ENCODE assay signal across 1 cellular context in the genomic region with DNA sequence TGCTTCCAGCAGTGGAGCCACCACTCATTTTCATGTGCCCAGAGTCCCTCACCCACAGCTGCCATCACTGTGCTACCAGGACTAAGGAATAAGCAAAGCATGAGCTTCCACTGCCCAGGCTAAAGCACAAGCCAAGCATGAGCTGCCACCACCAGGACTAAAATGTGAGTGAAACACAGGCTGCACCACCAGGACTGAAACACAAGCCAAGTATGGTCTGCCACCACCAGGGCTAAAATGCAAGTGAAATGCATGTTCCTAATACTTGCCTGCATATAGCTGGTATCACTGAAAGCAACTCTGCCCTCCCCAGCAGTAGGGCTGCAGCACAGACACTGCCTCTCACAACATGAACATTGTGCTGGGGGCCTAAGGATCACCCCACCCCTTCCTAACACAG.
TF ChIP-seq lines count a peak whose summit lies in the region.

No MANE protein-coding gene starts in this region.

TF ChIP-seq in HepG2, 621 proteins besides CTCF, POLR2A, EP300 and RAD21:
- TF ChIP-seq ZEB1 (IDR thresholded peaks at IDR 0.05; ENCODE audit: insufficient replicate concordance, low read depth) = no peak
- TF ChIP-seq NCOR1 (IDR thresholded peaks at IDR 0.05; ENCODE audit: borderline replicate concordance, low read length) = no peak
- TF ChIP-seq, protein P1, sequence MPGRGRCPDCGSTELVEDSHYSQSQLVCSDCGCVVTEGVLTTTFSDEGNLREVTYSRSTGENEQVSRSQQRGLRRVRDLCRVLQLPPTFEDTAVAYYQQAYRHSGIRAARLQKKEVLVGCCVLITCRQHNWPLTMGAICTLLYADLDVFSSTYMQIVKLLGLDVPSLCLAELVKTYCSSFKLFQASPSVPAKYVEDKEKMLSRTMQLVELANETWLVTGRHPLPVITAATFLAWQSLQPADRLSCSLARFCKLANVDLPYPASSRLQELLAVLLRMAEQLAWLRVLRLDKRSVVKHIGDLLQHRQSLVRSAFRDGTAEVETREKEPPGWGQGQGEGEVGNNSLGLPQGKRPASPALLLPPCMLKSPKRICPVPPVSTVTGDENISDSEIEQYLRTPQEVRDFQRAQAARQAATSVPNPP (CRISPR knock-in tag; IDR thresholded peaks at IDR 0.05) = no peak
- no peak for TF ChIP-seq AGO1 (IDR thresholded peaks at IDR 0.05; ENCODE audit: low read depth, low read length, poor library complexity, severe bottlenecking)
- TF ChIP-seq SYNCRIP (IDR thresholded peaks at IDR 0.05; ENCODE audit: insufficient read depth, low read depth, low read length) = no peak
- TF ChIP-seq ZNF292 (CRISPR knock-in tag; IDR thresholded peaks at IDR 0.05; ENCODE audit: borderline replicate concordance, low read depth) = no peak
- TF ChIP-seq REXO4 (CRISPR knock-in tag; IDR thresholded peaks at IDR 0.05; ENCODE audit: borderline replicate concordance) = no peak
- no peak for TF ChIP-seq HMGA1 (CRISPR knock-in tag; conservative IDR thresholded peaks at IDR 0.05)
- TF ChIP-seq GFI1 (CRISPR knock-in tag; IDR thresholded peaks at IDR 0.05; ENCODE audit: borderline replicate concordance) = 0 out of 2 replicates have a peak, but pooled peaks have one; percentile 23
- TF ChIP-seq KDM3A (CRISPR knock-in tag; IDR thresholded peaks at IDR 0.05; ENCODE audit: low read depth) = no peak
- peak; percentile 58 for TF ChIP-seq STAG1 (CRISPR knock-in tag; IDR thresholded peaks at IDR 0.05)
- TF ChIP-seq, protein P2, sequence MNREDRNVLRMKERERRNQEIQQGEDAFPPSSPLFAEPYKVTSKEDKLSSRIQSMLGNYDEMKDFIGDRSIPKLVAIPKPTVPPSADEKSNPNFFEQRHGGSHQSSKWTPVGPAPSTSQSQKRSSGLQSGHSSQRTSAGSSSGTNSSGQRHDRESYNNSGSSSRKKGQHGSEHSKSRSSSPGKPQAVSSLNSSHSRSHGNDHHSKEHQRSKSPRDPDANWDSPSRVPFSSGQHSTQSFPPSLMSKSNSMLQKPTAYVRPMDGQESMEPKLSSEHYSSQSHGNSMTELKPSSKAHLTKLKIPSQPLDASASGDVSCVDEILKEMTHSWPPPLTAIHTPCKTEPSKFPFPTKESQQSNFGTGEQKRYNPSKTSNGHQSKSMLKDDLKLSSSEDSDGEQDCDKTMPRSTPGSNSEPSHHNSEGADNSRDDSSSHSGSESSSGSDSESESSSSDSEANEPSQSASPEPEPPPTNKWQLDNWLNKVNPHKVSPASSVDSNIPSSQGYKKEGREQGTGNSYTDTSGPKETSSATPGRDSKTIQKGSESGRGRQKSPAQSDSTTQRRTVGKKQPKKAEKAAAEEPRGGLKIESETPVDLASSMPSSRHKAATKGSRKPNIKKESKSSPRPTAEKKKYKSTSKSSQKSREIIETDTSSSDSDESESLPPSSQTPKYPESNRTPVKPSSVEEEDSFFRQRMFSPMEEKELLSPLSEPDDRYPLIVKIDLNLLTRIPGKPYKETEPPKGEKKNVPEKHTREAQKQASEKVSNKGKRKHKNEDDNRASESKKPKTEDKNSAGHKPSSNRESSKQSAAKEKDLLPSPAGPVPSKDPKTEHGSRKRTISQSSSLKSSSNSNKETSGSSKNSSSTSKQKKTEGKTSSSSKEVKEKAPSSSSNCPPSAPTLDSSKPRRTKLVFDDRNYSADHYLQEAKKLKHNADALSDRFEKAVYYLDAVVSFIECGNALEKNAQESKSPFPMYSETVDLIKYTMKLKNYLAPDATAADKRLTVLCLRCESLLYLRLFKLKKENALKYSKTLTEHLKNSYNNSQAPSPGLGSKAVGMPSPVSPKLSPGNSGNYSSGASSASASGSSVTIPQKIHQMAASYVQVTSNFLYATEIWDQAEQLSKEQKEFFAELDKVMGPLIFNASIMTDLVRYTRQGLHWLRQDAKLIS (CRISPR knock-in tag; IDR thresholded peaks at IDR 0.05) = no peak
